10 cellular contexts compared by ENCODE assay signal in genomic region chr6:80767808-80768207, GRCh38.
DNase-seq lines count a peak whose midpoint lies in the region; ATAC-seq and TF ChIP-seq lines count a peak whose summit lies in the region.
"Had no signal": no experiment of that assay in that cellular context is flagged by ENCODE, and none has a peak within 500 bp of the region (broad histone marks: within the 10 kb centered on the region; RNA-seq: fewer than 3 reads in every experiment).

No MANE protein-coding gene starts in this region.

- H3K27me3 ChIP-seq in HCT116 (ENCODE audit: insufficient read depth, low read length), result no peaks in the 10 kb centered on the region
- no peaks in the 10 kb centered on the region for H3K27me3 ChIP-seq in ascending aorta
- no peaks in the 10 kb centered on the region for H3K27me3 ChIP-seq in right cardiac atrium (ENCODE audit: control insufficient read depth, insufficient read depth)
- no peaks in the 10 kb centered on the region for H3K27me3 ChIP-seq in tibial artery
- no peaks in the 10 kb centered on the region for H3K27me3 ChIP-seq in H7 (ENCODE audit: control insufficient read depth, insufficient read depth, low read length)

- no peak overlapping the region for H3K9ac ChIP-seq in HCT116 (ENCODE audit: low read length)

- TF ChIP-seq CTCF in HCT116 (IDR thresholded peaks at IDR 0.05 in 2 of 3, conservative IDR thresholded peaks at IDR 0.05 in 1 of 3; ENCODE audit: borderline replicate concordance in 1 of 3, insufficient read depth in 1 of 3, low read depth in 2 of 3, low read length in 2 of 3) (no peak), ascending aorta (IDR thresholded peaks at IDR 0.05) (no peak), tibial artery (IDR thresholded peaks at IDR 0.05) (no peak)

- WGBS in right cardiac atrium, result 39% methylated on average over 2 of the region's 2 CpGs

- peak; percentile 69; the same call in 1 of the 2 replicates for ATAC-seq in HCT116
- ATAC-seq in right cardiac atrium, result peak; percentile 73 to 85
- no peak for ATAC-seq in GM19463 (IDR thresholded peaks at IDR 0.05; ENCODE audit: unreplicated experiment)

- no peak overlapping the region for H2AFZ ChIP-seq in HCT116 (ENCODE audit: low read depth, low read length, poor library complexity, severe bottlenecking)

- no TSS peak for BruUV-seq in HCT116 (replicated peaks; lab: Mats Ljungman, UMichigan)

- H4K20me1 ChIP-seq in HCT116 (ENCODE audit: insufficient read depth), result no peaks in the 10 kb centered on the region

- H3K9me2 ChIP-seq in HCT116 (ENCODE audit: insufficient read depth), result no peaks in the 10 kb centered on the region

- H3K4me2 ChIP-seq in HCT116 (ENCODE audit: low read length), result no peak overlapping the region

- peaks cover 0 to 14% (median 6%) of the 10 kb centered on the region in 6 donors for H3K9me3 Mint-ChIP-seq in immature natural killer cell

- H3K36me3 Mint-ChIP-seq in immature natural killer cell, result no peaks in the 10 kb centered on the region

- no peak overlapping the region for H3K27ac ChIP-seq in HCT116 (ENCODE audit: low read depth, low read length)
- H3K27ac ChIP-seq in ascending aorta, result no peak overlapping the region
- no peak overlapping the region for H3K27ac ChIP-seq in right cardiac atrium (ENCODE audit: low read length)
- H3K27ac ChIP-seq in tibial artery, result no peak overlapping the region

- intact Hi-C loops in HCT116 (cut with micrococcal nuclease) (no loop called here), ascending aorta (cut with DNase I) (no loop called here), right cardiac atrium (cut with DNase I) (no loop called here), tibial artery (cut with DNase I; ENCODE audit: low total_unique reads) (no loop called here)

- POLR2A ChIA-PET in HCT116 (lab: Charles Lee), result no interaction called here

- H3K27me3 Mint-ChIP-seq in immature natural killer cell (ENCODE audit: low read depth in 3 of 3), result peaks cover 0 to 1% (median 0%) of the 10 kb centered on the region in 3 donors

- no peak overlapping the region for H3K27ac Mint-ChIP-seq in immature natural killer cell

- H3K9me3 ChIP-seq in HCT116 (ENCODE audit: control insufficient read depth in 1 of 2, insufficient read depth in 1 of 2, low read depth in 1 of 2, low read length in 2 of 2) (no peaks in the 10 kb centered on the region), ascending aorta (no peaks in the 10 kb centered on the region), right cardiac atrium (ENCODE audit: control insufficient read depth, low read length) (no peaks in the 10 kb centered on the region), tibial artery (no peaks in the 10 kb centered on the region)

- no peak overlapping the region for H3K4me3 ChIP-seq in HCT116 (replicated peaks in 1 of 2; ENCODE audit: low read depth in 1 of 2, low read length in 2 of 2)
- no peak overlapping the region for H3K4me3 ChIP-seq in ascending aorta
- no peak overlapping the region for H3K4me3 ChIP-seq in right cardiac atrium (ENCODE audit: low read length)
- H3K4me3 ChIP-seq in tibial artery, result no peak overlapping the region
- H3K4me3 ChIP-seq in H7 (ENCODE audit: insufficient read depth, low read depth, low read length), result no peak overlapping the region

- no peaks in the 10 kb centered on the region for H3K4me1 Mint-ChIP-seq in immature natural killer cell

- no peak overlapping the region for H3K4me3 Mint-ChIP-seq in immature natural killer cell

- no peaks in the 10 kb centered on the region for H3K79me2 ChIP-seq in HCT116 (ENCODE audit: insufficient read depth, low read length)

- CTCF ChIA-PET in HCT116 (lab: Charles Lee), result no interaction called here

- peak; percentile 23 for DNase-seq in HCT116 (ENCODE audit: low read depth, low spot score)
- DNase-seq in ascending aorta (ENCODE audit: low spot score in 2 of 2), result peak; percentile 12 to 72
- peak; percentile 75 to 91 (median 82) for DNase-seq in right cardiac atrium
- peak; percentile 84 to 87 for DNase-seq in tibial artery
- no peak for DNase-seq in H7
- DNase-seq in immature natural killer cell, result no peak
- no peak for DNase-seq in MV-4-11 (lab: John Stamatoyannopoulos, UW)
- DNase-seq: activated CD4-positive, alpha-beta T cell treated with anti-CD3 and anti-CD28 coated beads for 48 hours; MM.1S had no signal

- RAD21 ChIA-PET in HCT116 (lab: Charles Lee; ENCODE audit: low non-redundant PET in 1 of 2, low total read pairs in 2 of 2, uncharacterized antibody in 2 of 2, unreplicated experiment in 2 of 2), result no interaction called here

- TF ChIP-seq POLR2A in HCT116 (IDR thresholded peaks at IDR 0.05; ENCODE audit: borderline replicate concordance, extremely low read depth, insufficient read depth, insufficient read length), result no peak

- no peak for TF ChIP-seq RAD21 in HCT116 (IDR thresholded peaks at IDR 0.05; ENCODE audit: low read depth)

- H3K36me3 ChIP-seq in HCT116 (ENCODE audit: control insufficient read depth in 1 of 2, insufficient read depth in 2 of 2, low read length in 2 of 2) (no peaks in the 10 kb centered on the region), ascending aorta (no peaks in the 10 kb centered on the region), tibial artery (no peaks in the 10 kb centered on the region), H7 (replicated peaks; ENCODE audit: control insufficient read depth, insufficient read depth, low read length) (no peaks in the 10 kb centered on the region)

- H3K4me1 ChIP-seq in HCT116 (ENCODE audit: control insufficient read depth in 1 of 2, insufficient read depth in 2 of 2, low read length in 2 of 2), result peaks cover 0 to 5% of the 10 kb centered on the region in 2 experiments; a peak in 1 of 4 replicates
- no peaks in the 10 kb centered on the region for H3K4me1 ChIP-seq in ascending aorta
- H3K4me1 ChIP-seq in right cardiac atrium (ENCODE audit: control insufficient read depth, insufficient read depth, low read length), result no peaks in the 10 kb centered on the region
- H3K4me1 ChIP-seq in tibial artery, result peaks cover 0 to 20% (median 2%) of the 10 kb centered on the region in 4 donors

TF ChIP-seq in HCT116, 20 proteins besides CTCF, POLR2A, EP300 and RAD21:
- TF ChIP-seq CEBPB (IDR thresholded peaks at IDR 0.05; ENCODE audit: low read depth) (no peak), REST (IDR thresholded peaks at IDR 0.05; ENCODE audit: low read depth) (no peak), ZFX (IDR thresholded peaks at IDR 0.05) (no peak), JUND (IDR thresholded peaks at IDR 0.05) (no peak), SRF (IDR thresholded peaks at IDR 0.05; ENCODE audit: low read depth) (no peak), EZH2phosphoT487 (IDR thresholded peaks at IDR 0.05; ENCODE audit: borderline replicate concordance) (no peak), YY1 (IDR thresholded peaks at IDR 0.05; ENCODE audit: extremely low read depth, insufficient replicate concordance, low read depth, low read length) (no peak)
- TF ChIP-seq, protein P1, sequence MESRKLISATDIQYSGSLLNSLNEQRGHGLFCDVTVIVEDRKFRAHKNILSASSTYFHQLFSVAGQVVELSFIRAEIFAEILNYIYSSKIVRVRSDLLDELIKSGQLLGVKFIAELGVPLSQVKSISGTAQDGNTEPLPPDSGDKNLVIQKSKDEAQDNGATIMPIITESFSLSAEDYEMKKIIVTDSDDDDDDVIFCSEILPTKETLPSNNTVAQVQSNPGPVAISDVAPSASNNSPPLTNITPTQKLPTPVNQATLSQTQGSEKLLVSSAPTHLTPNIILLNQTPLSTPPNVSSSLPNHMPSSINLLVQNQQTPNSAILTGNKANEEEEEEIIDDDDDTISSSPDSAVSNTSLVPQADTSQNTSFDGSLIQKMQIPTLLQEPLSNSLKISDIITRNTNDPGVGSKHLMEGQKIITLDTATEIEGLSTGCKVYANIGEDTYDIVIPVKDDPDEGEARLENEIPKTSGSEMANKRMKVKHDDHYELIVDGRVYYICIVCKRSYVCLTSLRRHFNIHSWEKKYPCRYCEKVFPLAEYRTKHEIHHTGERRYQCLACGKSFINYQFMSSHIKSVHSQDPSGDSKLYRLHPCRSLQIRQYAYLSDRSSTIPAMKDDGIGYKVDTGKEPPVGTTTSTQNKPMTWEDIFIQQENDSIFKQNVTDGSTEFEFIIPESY (IDR thresholded peaks at IDR 0.05; ENCODE audit: extremely low read depth, insufficient replicate concordance, low read length), result no peak
- TF ChIP-seq, protein P2, sequence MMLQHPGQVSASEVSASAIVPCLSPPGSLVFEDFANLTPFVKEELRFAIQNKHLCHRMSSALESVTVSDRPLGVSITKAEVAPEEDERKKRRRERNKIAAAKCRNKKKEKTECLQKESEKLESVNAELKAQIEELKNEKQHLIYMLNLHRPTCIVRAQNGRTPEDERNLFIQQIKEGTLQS (IDR thresholded peaks at IDR 0.05), result no peak

Comparison
In these comparisons a context has a peak if more than half of its experiments do, and no peak if none do; other contexts are left out.
1. DNase-seq: peak in HCT116 (single experiment), ascending aorta (2 of 2), right cardiac atrium (3 of 3) and tibial artery (2 of 2); none in H7 (single experiment), immature natural killer cell (0 of 3) and MV-4-11 (single experiment).